ENCODE assay signal across 30 cellular contexts in the genomic region with DNA sequence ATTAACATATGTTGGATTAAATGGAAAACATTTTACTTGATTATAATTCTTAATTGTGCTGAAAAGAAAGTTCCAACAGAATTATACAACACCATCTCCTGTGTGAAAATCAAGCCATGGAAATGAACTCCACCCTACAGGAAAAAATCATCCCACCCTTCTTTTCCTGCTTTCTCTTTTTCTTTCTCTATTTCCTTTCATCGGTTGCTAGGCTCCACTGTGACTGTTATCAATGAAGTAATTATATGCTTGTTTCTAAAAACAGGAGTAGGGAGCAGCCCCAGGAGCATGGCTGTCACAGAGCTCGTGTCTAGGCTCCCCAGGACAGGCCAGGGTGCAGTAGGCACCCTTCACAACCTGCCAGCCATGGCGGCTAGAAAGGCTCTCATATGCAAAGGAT.
"Had no signal": no experiment of that assay in that cellular context is flagged by ENCODE, and none has a peak within 500 bp of the region (broad histone marks: within the 10 kb centered on the region; RNA-seq: fewer than 3 reads in every experiment).

No MANE protein-coding gene starts in this region.

- H3K79me2 ChIP-seq: hepatocyte had no signal

- H3K36me3 Mint-ChIP-seq: activated naive CD4-positive, alpha-beta T cell treated with anti-CD3 and anti-CD28 coated beads, Interleukin-2, amount 50 U/mL, for 72 hours had no signal

- H3K36me3 ChIP-seq: colonic mucosa had no signal

- H3K27me3 Mint-ChIP-seq: activated CD4-positive, alpha-beta memory T cell treated with anti-CD3 and anti-CD28 coated beads, Interleukin-2, amount 10 ng/mL, durations not matched to agents 7 days and 5 days; activated CD4-positive, alpha-beta T cell treated with anti-CD3 and anti-CD28 coated beads, Interleukin-2, amount 10 ng/mL, durations not matched to agents 7 days and 5 days; activated naive CD4-positive, alpha-beta T cell treated with anti-CD3 and anti-CD28 coated beads, Interleukin-2, amount 10 ng/mL, durations not matched to agents 7 days and 5 days; activated naive CD8-positive, alpha-beta T cell treated with anti-CD3 and anti-CD28 coated beads, Interleukin-2, amount 10 ng/mL, durations not matched to agents 7 days and 5 days; activated T-cell treated with anti-CD3 and anti-CD28 coated beads, Interleukin-2, amount 50 U/mL, for 24 hours; dendritic cell treated with granulocyte-macrophage colony-stimulating factor and Interleukin-4, amounts not matched to agents 40 ng/mL and 50 ng/mL, for 4 days had no signal

- H3K9me3 Mint-ChIP-seq: activated CD4-positive, alpha-beta memory T cell treated with anti-CD3 and anti-CD28 coated beads, Interleukin-2, amount 10 ng/mL, durations not matched to agents 7 days and 5 days; activated CD4-positive, alpha-beta T cell treated with anti-CD3 and anti-CD28 coated beads, Interleukin-2, amount 10 ng/mL, durations not matched to agents 7 days and 5 days; activated naive CD4-positive, alpha-beta T cell treated with anti-CD3 and anti-CD28 coated beads, Interleukin-2, amount 10 ng/mL, durations not matched to agents 7 days and 5 days; activated naive CD4-positive, alpha-beta T cell treated with anti-CD3 and anti-CD28 coated beads, Interleukin-2, amount 50 U/mL, for 72 hours; activated naive CD8-positive, alpha-beta T cell treated with anti-CD3 and anti-CD28 coated beads, Interleukin-2, amount 10 ng/mL, durations not matched to agents 7 days and 5 days; activated T-cell treated with anti-CD3 and anti-CD28 coated beads, Interleukin-2, amount 50 U/mL, for 24 hours; activated T-cell treated with anti-CD3 and anti-CD28 coated beads, Interleukin-2, amount 50 U/mL, for 72 hours; dendritic cell treated with granulocyte-macrophage colony-stimulating factor and Interleukin-4, amounts not matched to agents 40 ng/mL and 50 ng/mL, for 4 days; endodermal cell had no signal

- H3K4me1 ChIP-seq: colonic mucosa had no signal

- H3K4me1 Mint-ChIP-seq: activated naive CD8-positive, alpha-beta T cell treated with anti-CD3 and anti-CD28 coated beads, Interleukin-2, amount 10 ng/mL, durations not matched to agents 7 days and 5 days had no signal

- H3K27ac ChIP-seq: ascending aorta, colonic mucosa, esophagus muscularis mucosa, foreskin keratinocyte, gastrocnemius medialis, hepatocyte had no signal

- H2AFZ ChIP-seq: hepatocyte had no signal

- H3K27ac Mint-ChIP-seq: activated CD4-positive, alpha-beta memory T cell treated with anti-CD3 and anti-CD28 coated beads, Interleukin-2, amount 10 ng/mL, durations not matched to agents 7 days and 5 days; activated CD4-positive, alpha-beta T cell treated with anti-CD3 and anti-CD28 coated beads, Interleukin-2, amount 10 ng/mL, durations not matched to agents 7 days and 5 days; activated naive CD4-positive, alpha-beta T cell treated with anti-CD3 and anti-CD28 coated beads, Interleukin-2, amount 10 ng/mL, durations not matched to agents 7 days and 5 days; activated naive CD4-positive, alpha-beta T cell treated with anti-CD3 and anti-CD28 coated beads, Interleukin-2, amount 50 U/mL, for 72 hours; activated naive CD8-positive, alpha-beta T cell treated with anti-CD3 and anti-CD28 coated beads, Interleukin-2, amount 10 ng/mL, durations not matched to agents 7 days and 5 days; activated T-cell treated with anti-CD3 and anti-CD28 coated beads, Interleukin-2, amount 50 U/mL, for 24 hours; activated T-cell treated with anti-CD3 and anti-CD28 coated beads, Interleukin-2, amount 50 U/mL, for 72 hours; dendritic cell treated with granulocyte-macrophage colony-stimulating factor and Interleukin-4, amounts not matched to agents 40 ng/mL and 50 ng/mL, for 4 days; endodermal cell had no signal

- H3K4me3 Mint-ChIP-seq: activated CD4-positive, alpha-beta memory T cell treated with anti-CD3 and anti-CD28 coated beads, Interleukin-2, amount 10 ng/mL, durations not matched to agents 7 days and 5 days; activated CD4-positive, alpha-beta T cell treated with anti-CD3 and anti-CD28 coated beads, Interleukin-2, amount 10 ng/mL, durations not matched to agents 7 days and 5 days; activated naive CD4-positive, alpha-beta T cell treated with anti-CD3 and anti-CD28 coated beads, Interleukin-2, amount 10 ng/mL, durations not matched to agents 7 days and 5 days; activated naive CD8-positive, alpha-beta T cell treated with anti-CD3 and anti-CD28 coated beads, Interleukin-2, amount 10 ng/mL, durations not matched to agents 7 days and 5 days; activated T-cell treated with anti-CD3 and anti-CD28 coated beads, Interleukin-2, amount 50 U/mL, for 24 hours; activated T-cell treated with anti-CD3 and anti-CD28 coated beads, Interleukin-2, amount 50 U/mL, for 72 hours; dendritic cell treated with granulocyte-macrophage colony-stimulating factor and Interleukin-4, amounts not matched to agents 40 ng/mL and 50 ng/mL, for 4 days; endodermal cell had no signal

- H3K9me3 ChIP-seq: ascending aorta, colonic mucosa, esophagus muscularis mucosa, gastrocnemius medialis, heart left ventricle had no signal

- H3K4me2 ChIP-seq: hepatocyte had no signal

- H3K27me3 ChIP-seq: ascending aorta, colonic mucosa, dorsolateral prefrontal cortex, esophagus muscularis mucosa, foreskin keratinocyte, gastrocnemius medialis, heart left ventricle, hepatocyte had no signal

- ATAC-seq: activated naive CD4-positive, alpha-beta T cell treated with anti-CD3 and anti-CD28 coated beads, Interleukin-2, amount 50 U/mL, for 72 hours; activated T-cell treated with anti-CD3 and anti-CD28 coated beads, Interleukin-2, amount 50 U/mL, for 72 hours; foreskin keratinocyte; gastrocnemius medialis had no signal

- H3K4me3 ChIP-seq: ascending aorta, colonic mucosa, dorsolateral prefrontal cortex, esophagus muscularis mucosa, gastrocnemius medialis, heart left ventricle, hepatocyte had no signal

- DNase-seq: activated CD4-positive, alpha-beta memory T cell treated with anti-CD3 and anti-CD28 coated beads, Interleukin-2, amount 10 ng/mL, durations not matched to agents 7 days and 5 days; activated CD4-positive, alpha-beta T cell treated with anti-CD3 and anti-CD28 coated beads for 1 hour; activated CD4-positive, alpha-beta T cell treated with anti-CD3 and anti-CD28 coated beads for 4 hours; activated CD4-positive, alpha-beta T cell treated with anti-CD3 and anti-CD28 coated beads, Interleukin-2, amount 10 ng/mL, durations not matched to agents 7 days and 5 days; activated CD4-positive, alpha-beta T cell treated with anti-CD3 and anti-CD28 coated beads, Interleukin-2, amount 50 U/mL, for 4 hours; activated CD8-positive, alpha-beta memory T cell treated with anti-CD3 and anti-CD28 coated beads, Interleukin-2, amount 50 U/mL, for 48 hours; activated gamma-delta T cell; activated naive CD4-positive, alpha-beta T cell; activated naive CD4-positive, alpha-beta T cell treated with anti-CD3 and anti-CD28 coated beads, Interleukin-2, amount 10 ng/mL, durations not matched to agents 7 days and 5 days; activated naive CD8-positive, alpha-beta T cell treated with anti-CD3 and anti-CD28 coated beads, Interleukin-2, amount 10 ng/mL, durations not matched to agents 7 days and 5 days; activated T-cell treated with anti-CD3 and anti-CD28 coated beads for 4 hours; activated T-cell treated with anti-CD3 and anti-CD28 coated beads, Interleukin-2, amount 50 U/mL, for 24 hours; activated T-cell treated with anti-CD3 and anti-CD28 coated beads, Interleukin-2, amount 50 U/mL, for 72 hours; caudate nucleus; cerebellar nuclear complex; colonic mucosa; dorsolateral prefrontal cortex; effector memory CD4-positive, alpha-beta T cell; endodermal cell; erythroblast; foreskin keratinocyte; gastrocnemius medialis; glutamatergic neuron; heart left ventricle; T-helper 2 cell had no signal
